Comparison of ENCODE assay signal across 22 cellular contexts in the genomic region with DNA sequence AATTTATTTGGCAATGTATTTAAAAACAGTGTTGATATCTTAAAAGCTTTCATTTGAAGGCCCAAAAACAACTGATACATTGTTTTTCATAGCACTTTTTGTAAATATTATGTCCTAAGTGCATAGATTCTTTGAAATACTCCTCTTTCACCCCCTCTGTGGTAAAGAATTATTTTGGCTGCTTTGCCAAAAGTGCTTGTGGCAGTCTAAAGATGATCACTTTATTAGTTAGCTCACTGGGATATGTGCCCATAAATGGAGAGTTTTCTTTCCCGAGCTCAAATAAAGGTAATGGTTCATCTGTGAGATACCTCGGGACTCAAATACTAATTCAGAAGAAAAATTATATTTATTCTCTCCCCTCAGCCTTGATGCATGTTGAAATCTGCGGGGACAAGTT. TPM values are rescaled to one million over a fixed set of nuclear protein-coding genes. Genes with fewer than 3 reads are reported as not detected.
DNase-seq lines count a peak whose midpoint lies in the region; ATAC-seq and TF ChIP-seq lines count a peak whose summit lies in the region.
"Had no signal": no experiment of that assay in that cellular context is flagged by ENCODE, and none has a peak within 500 bp of the region (broad histone marks: within the 10 kb centered on the region; RNA-seq: fewer than 3 reads in every experiment).

No MANE protein-coding gene starts in this region.

- peaks cover 3% of the 10 kb centered on the region for H4K20me1 ChIP-seq in mammary epithelial cell (ENCODE audit: insufficient read depth, low read length)
- H4K20me1 ChIP-seq in PC-3 (ENCODE audit: low read length) = peaks cover 56% of the 10 kb centered on the region

- TF ChIP-seq POLR2A in breast epithelium (IDR thresholded peaks at IDR 0.05) = no peak
- no peak for TF ChIP-seq POLR2A in uterus (IDR thresholded peaks at IDR 0.05)
- no peak for TF ChIP-seq POLR2A in prostate gland (IDR thresholded peaks at IDR 0.05)

- TF ChIP-seq CTCF in mammary epithelial cell (conservative IDR thresholded peaks at IDR 0.05 in 1 of 2, IDR thresholded peaks at IDR 0.05 in 1 of 2; ENCODE audit: extremely low read depth in 1 of 2, insufficient read depth in 1 of 2, low read depth in 1 of 2, low read length in 2 of 2) (no peak), breast epithelium (IDR thresholded peaks at IDR 0.05) (no peak), PC-3 (conservative IDR thresholded peaks at IDR 0.05; ENCODE audit: low read depth, low read length) (no peak), glutamatergic neuron (IDR thresholded peaks at IDR 0.05; ENCODE audit: partially characterized antibody, unreplicated experiment) (no peak), uterus (IDR thresholded peaks at IDR 0.05) (no peak), prostate gland (IDR thresholded peaks at IDR 0.05) (no peak)

- BruUV-seq in mammary epithelial cell (replicated peaks; lab: Mats Ljungman, UMichigan) = no TSS peak
- no TSS peak for BruUV-seq in PC-3 (replicated peaks; lab: Mats Ljungman, UMichigan)

- POLR2A ChIA-PET in PC-3 (lab: Charles Lee; ENCODE audit: unreplicated experiment) = interaction anchor here (0.6 kb wide), 1 partner anchor 8 kb away, joined by 4 read pairs; no protein-coding TSS in a partner anchor
- POLR2A ChIA-PET in activated CD4-positive, alpha-beta T cell treated with anti-CD3 and anti-CD28 coated beads, Interleukin-2, amount 10 ng/mL, durations not matched to agents 7 days and 5 days (lab: Charles Lee) = interaction anchor here (0.7 kb wide), 1 partner anchor 17 kb away, joined by 4 read pairs; no protein-coding TSS in a partner anchor

- H3K4me3 ChIP-seq in mammary epithelial cell (replicated peaks in 1 of 3; ENCODE audit: insufficient read depth in 1 of 3, low read depth in 2 of 3, low read length in 3 of 3) = no peak overlapping the region
- no peak overlapping the region for H3K4me3 ChIP-seq in breast epithelium
- H3K4me3 ChIP-seq in PC-3 (ENCODE audit: low read length) = no peak overlapping the region
- no peak overlapping the region for H3K4me3 ChIP-seq in uterus
- H3K4me3 ChIP-seq in prostate gland = no peak overlapping the region
- H3K4me3 ChIP-seq: MG63 had no signal

- H3K79me2 ChIP-seq in mammary epithelial cell (ENCODE audit: insufficient read depth, low read length) = peaks cover 96% of the 10 kb centered on the region
- peaks cover 95% of the 10 kb centered on the region for H3K79me2 ChIP-seq in PC-3 (ENCODE audit: low read length)

- H3K9me2 ChIP-seq in PC-3 (replicated peaks; ENCODE audit: low read length) = no peaks in the 10 kb centered on the region

- H3K9me3 ChIP-seq in mammary epithelial cell (replicated peaks; ENCODE audit: insufficient read depth, low read length) (no peaks in the 10 kb centered on the region), breast epithelium (no peaks in the 10 kb centered on the region), PC-3 (ENCODE audit: low read length) (no peaks in the 10 kb centered on the region), uterus (no peaks in the 10 kb centered on the region), prostate gland (no peaks in the 10 kb centered on the region)
- H3K9me3 ChIP-seq: MG63 had no signal

- H3K9ac ChIP-seq in mammary epithelial cell (ENCODE audit: insufficient read depth, low read length) = no peak overlapping the region
- no peak overlapping the region for H3K9ac ChIP-seq in PC-3 (ENCODE audit: low read length)

- in situ Hi-C loops in mammary epithelial cell (cut with MboI; ENCODE audit: low sequenced_read_pairs in 2 of 2) = no loop called here

- ATAC-seq in PC-3 = peak; percentile 47
- ATAC-seq: HepG2, Panc1 had no signal

- no peaks in the 10 kb centered on the region for H3K9me3 Mint-ChIP-seq in glutamatergic neuron (ENCODE audit: unreplicated experiment)
- no peaks in the 10 kb centered on the region for H3K9me3 Mint-ChIP-seq in activated CD4-positive, alpha-beta T cell treated with anti-CD3 and anti-CD28 coated beads, Interleukin-2, amount 10 ng/mL, durations not matched to agents 7 days and 5 days

- H3K4me1 ChIP-seq in mammary epithelial cell (ENCODE audit: insufficient read depth, low read length) (peaks cover 13% of the 10 kb centered on the region), breast epithelium (peaks cover 0 to 4% of the 10 kb centered on the region in 2 donors), PC-3 (ENCODE audit: insufficient read depth, low read length) (peaks cover 64% of the 10 kb centered on the region), uterus (peaks cover 10 to 15% of the 10 kb centered on the region in 2 donors), prostate gland (replicated peaks) (no peaks in the 10 kb centered on the region)

- DNase-seq in mammary epithelial cell (no peak), breast epithelium (ENCODE audit: low spot score in 2 of 2) (no peak), PC-3 (peak; percentile 49), glutamatergic neuron (no peak), uterus (no peak), GM19238 (ENCODE audit: insufficient read length, low spot score) (no peak), prostate gland (ENCODE audit: low spot score) (no peak)
- no peak for DNase-seq in activated CD4-positive, alpha-beta T cell treated with anti-CD3 and anti-CD28 coated beads, Interleukin-2, amount 10 ng/mL, durations not matched to agents 7 days and 5 days
- DNase-seq: Calu3; DMS79 treated with DMSO at 0.1 percent for 48 hours; GF-D8; MG63; NCI-H1694 treated with DMSO at 0.1 percent for 48 hours; NCI-H2081; NCI-H345; NCI-H524; NCI-H748 treated with DMSO at 0.1 percent for 48 hours; NK-92 treated with Interleukin-12 subunit alpha and Interleukin-12 subunit beta, amount 100 ng/mL, for 24 hours; SHP77 had no signal

- H3F3A ChIP-seq in PC-3 (ENCODE audit: low read length, unreplicated experiment) = no peaks in the 10 kb centered on the region

- no peaks in the 10 kb centered on the region for H3K27me3 Mint-ChIP-seq in glutamatergic neuron (ENCODE audit: unreplicated experiment)
- H3K27me3 Mint-ChIP-seq in activated CD4-positive, alpha-beta T cell treated with anti-CD3 and anti-CD28 coated beads, Interleukin-2, amount 10 ng/mL, durations not matched to agents 7 days and 5 days = no peaks in the 10 kb centered on the region

- peak overlapping the region; percentile 37 for H3K27ac Mint-ChIP-seq in glutamatergic neuron (ENCODE audit: unreplicated experiment)
- no peak overlapping the region for H3K27ac Mint-ChIP-seq in activated CD4-positive, alpha-beta T cell treated with anti-CD3 and anti-CD28 coated beads, Interleukin-2, amount 10 ng/mL, durations not matched to agents 7 days and 5 days

- no peak overlapping the region for H3K4me3 Mint-ChIP-seq in glutamatergic neuron (ENCODE audit: unreplicated experiment)
- H3K4me3 Mint-ChIP-seq in activated CD4-positive, alpha-beta T cell treated with anti-CD3 and anti-CD28 coated beads, Interleukin-2, amount 10 ng/mL, durations not matched to agents 7 days and 5 days = no peak overlapping the region

- 29% methylated on average over 3 of the region's 3 CpGs for WGBS in mammary epithelial cell (ENCODE audit: low coverage, missing lambda C conversion rate)
- 14% methylated on average over 3 of the region's 3 CpGs for WGBS in prostate gland

- no peak overlapping the region for H3K27ac ChIP-seq in mammary epithelial cell (ENCODE audit: insufficient read depth, low read depth, low read length)
- no peak overlapping the region for H3K27ac ChIP-seq in breast epithelium
- no peak overlapping the region for H3K27ac ChIP-seq in PC-3 (ENCODE audit: low read length)
- H3K27ac ChIP-seq in uterus = peak overlapping the region; percentile 16 to 52
- H3K27ac ChIP-seq in prostate gland = peak overlapping the region in 1 of 2 donors; percentile 0
- H3K27ac ChIP-seq: RWPE1 had no signal

- no peaks in the 10 kb centered on the region for H3K36me3 ChIP-seq in mammary epithelial cell (ENCODE audit: insufficient read depth, low read length)
- H3K36me3 ChIP-seq in breast epithelium = no peaks in the 10 kb centered on the region
- H3K36me3 ChIP-seq in PC-3 (ENCODE audit: low read depth, low read length) = no peaks in the 10 kb centered on the region
- H3K36me3 ChIP-seq in uterus = no peaks in the 10 kb centered on the region
- H3K36me3 ChIP-seq in prostate gland = no peaks in the 10 kb centered on the region
- H3K36me3 ChIP-seq: MG63 had no signal

- H3K4me1 Mint-ChIP-seq in glutamatergic neuron (ENCODE audit: low read depth, unreplicated experiment) = peaks cover 26% of the 10 kb centered on the region
- H3K4me1 Mint-ChIP-seq in activated CD4-positive, alpha-beta T cell treated with anti-CD3 and anti-CD28 coated beads, Interleukin-2, amount 10 ng/mL, durations not matched to agents 7 days and 5 days = peaks cover 33% of the 10 kb centered on the region

- dilution Hi-C loops in mammary epithelial cell (cut with HindIII; ENCODE audit: low sequenced_read_pairs) = no loop called here

- intact Hi-C loops in mammary epithelial cell (cut with micrococcal nuclease) (loop anchor here (2.0 kb wide), 1 partner anchor 14 kb away; no protein-coding TSS in a partner anchor), breast epithelium (cut with DNase I; ENCODE audit: low total_unique reads) (no loop called here), PC-3 (cut with micrococcal nuclease) (no loop called here), uterus (cut with DNase I; ENCODE audit: low total_unique reads) (no loop called here), prostate gland (cut with DNase I) (no loop called here)

- H2AFZ ChIP-seq in mammary epithelial cell (ENCODE audit: low read depth, low read length) (no peak overlapping the region), PC-3 (ENCODE audit: low read length) (no peak overlapping the region)

- peak overlapping the region; percentile 0 for H3K4me2 ChIP-seq in mammary epithelial cell (ENCODE audit: insufficient read depth, low read depth, low read length)
- H3K4me2 ChIP-seq in PC-3 (ENCODE audit: low read length) = peak overlapping the region; percentile 21

- CTCF ChIA-PET in mammary epithelial cell (lab: Charles Lee; ENCODE audit: low non-redundant PET) = no interaction called here
- CTCF ChIA-PET in PC-3 (lab: Charles Lee) = interaction anchor here (0.6 kb wide), 1 partner anchor 11 kb away, joined by 3 read pairs; no protein-coding TSS in a partner anchor
- CTCF ChIA-PET in activated CD4-positive, alpha-beta T cell treated with anti-CD3 and anti-CD28 coated beads, Interleukin-2, amount 10 ng/mL, durations not matched to agents 7 days and 5 days (lab: Charles Lee) = interaction anchor here (0.7 to 0.8 kb wide), 2 partner anchors 9 to 30 kb away, joined by 3 read pairs; no protein-coding TSS in a partner anchor

- no peaks in the 10 kb centered on the region for H3K27me3 ChIP-seq in mammary epithelial cell (ENCODE audit: insufficient read depth, low read length)
- no peaks in the 10 kb centered on the region for H3K27me3 ChIP-seq in breast epithelium
- no peaks in the 10 kb centered on the region for H3K27me3 ChIP-seq in PC-3 (ENCODE audit: low read length)
- H3K27me3 ChIP-seq in uterus = no peaks in the 10 kb centered on the region
- H3K27me3 ChIP-seq in prostate gland (replicated peaks; ENCODE audit: insufficient read depth) = no peaks in the 10 kb centered on the region
- H3K27me3 ChIP-seq: MG63 had no signal

- H3K36me3 Mint-ChIP-seq in glutamatergic neuron (ENCODE audit: unreplicated experiment) = no peaks in the 10 kb centered on the region
- peaks cover 18% of the 10 kb centered on the region for H3K36me3 Mint-ChIP-seq in activated CD4-positive, alpha-beta T cell treated with anti-CD3 and anti-CD28 coated beads, Interleukin-2, amount 10 ng/mL, durations not matched to agents 7 days and 5 days (ENCODE audit: low read depth)

RNA-seq across cellular contexts. Expression of gene AKAP13, which starts 16.7 kb away (rescaled TPM):
- total RNA-seq in mammary epithelial cell = 10 to 100 TPM; 58.2 to 71.4 TPM
- polyA plus RNA-seq in mammary epithelial cell = 8.8 TPM
- 88.3 TPM for polyA minus RNA-seq in mammary epithelial cell
- total RNA-seq in breast epithelium = 100 to 1,000 TPM; 198 to 331 (median 259) TPM
- total RNA-seq in PC-3 (2014; rRNA removed) = 36.8 and 46.8 TPM in 2 replicates
- 145 TPM for total RNA-seq in glutamatergic neuron (ENCODE audit: unreplicated experiment)
- total RNA-seq in uterus = 100 to 1,000 TPM; 128 to 460 (median 243) TPM
- total RNA-seq in activated CD4-positive, alpha-beta T cell treated with anti-CD3 and anti-CD28 coated beads, Interleukin-2, amount 10 ng/mL, durations not matched to agents 7 days and 5 days = 100 to 1,000 TPM; 152 to 181 TPM
- 100 to 1,000 TPM; 102 to 195 TPM for total RNA-seq in prostate gland

Comparison
In these comparisons a context has a peak if more than half of its experiments do, and no peak if none do; other contexts are left out.
1. H3K27ac ChIP-seq: peak in uterus (2 of 2); none in mammary epithelial cell (single experiment), breast epithelium (0 of 2) and PC-3 (single experiment).